In the genomic region with DNA sequence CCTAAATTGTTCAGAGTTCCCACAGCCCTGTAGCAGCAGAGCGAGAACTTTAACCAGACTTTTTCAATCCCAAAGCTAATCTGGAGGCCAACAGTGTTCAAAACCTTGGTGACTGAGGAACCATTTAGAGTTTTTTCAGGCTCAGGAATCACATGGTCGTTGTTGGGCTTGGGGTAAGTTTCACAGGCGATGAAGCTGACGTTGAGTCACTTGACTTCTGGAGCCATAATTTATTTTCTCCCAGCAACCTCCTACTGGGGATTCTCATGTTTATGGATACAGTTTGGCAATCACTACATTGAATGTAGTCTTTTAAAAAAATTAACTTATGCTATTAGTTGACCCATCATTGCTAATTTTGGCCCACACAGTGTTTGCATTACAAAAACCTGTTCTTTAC, we compare ENCODE assay signal across 25 cellular contexts. TPM values are rescaled to one million over a fixed set of nuclear protein-coding genes. Genes with fewer than 3 reads are reported as not detected.
DNase-seq lines count a peak whose midpoint lies in the region; ATAC-seq, FAIRE-seq and TF ChIP-seq lines count a peak whose summit lies in the region.
"Had no signal": no experiment of that assay in that cellular context is flagged by ENCODE, and none has a peak within 500 bp of the region (broad histone marks: within the 10 kb centered on the region; RNA-seq: fewer than 3 reads in every experiment).

No MANE protein-coding gene starts in this region.

- CTCF ChIA-PET in MCF 10A (lab: Yijun Ruan, JAX): interaction anchor here (0.5 to 1.5 kb wide), 3 partner anchors 11 to 152 kb away, joined by 3 to 4 read pairs (median 4); no protein-coding TSS in a partner anchor

- H3K4me1 ChIP-seq in breast epithelium: peaks cover 0 to 5% of the 10 kb centered on the region in 2 donors
- H3K4me1 ChIP-seq: BLaER1, Caco-2 had no signal

- peak overlapping the region; percentile 8 to 27 for H3K27ac ChIP-seq in breast epithelium
- H3K27ac ChIP-seq: 22Rv1, BLaER1, C4-2B, GM23248 had no signal

- no peaks in the 10 kb centered on the region for H3K27me3 Mint-ChIP-seq in MCF 10A (ENCODE audit: insufficient read depth, unreplicated experiment)
- peaks cover 20 to 33% of the 10 kb centered on the region in 2 donors for H3K27me3 Mint-ChIP-seq in natural killer cell (ENCODE audit: low read depth in 2 of 2)

- H3K9me3 Mint-ChIP-seq in MCF 10A (ENCODE audit: unreplicated experiment): no peaks in the 10 kb centered on the region
- no peaks in the 10 kb centered on the region for H3K9me3 Mint-ChIP-seq in natural killer cell
- H3K9me3 Mint-ChIP-seq: CD8-positive, alpha-beta T cell had no signal

- H3K4me1 Mint-ChIP-seq in MCF 10A (ENCODE audit: insufficient read depth, unreplicated experiment): no peaks in the 10 kb centered on the region
- no peaks in the 10 kb centered on the region for H3K4me1 Mint-ChIP-seq in natural killer cell
- H3K4me1 Mint-ChIP-seq: CD4-positive, CD25-positive, alpha-beta regulatory T cell had no signal

- no peak for TF ChIP-seq POLR2A in breast epithelium (IDR thresholded peaks at IDR 0.05)

- H3K27ac Mint-ChIP-seq in MCF 10A (ENCODE audit: low read depth, unreplicated experiment): no peak overlapping the region
- H3K27ac Mint-ChIP-seq in natural killer cell: no peak overlapping the region
- H3K27ac Mint-ChIP-seq: B cell; CD4-positive, CD25-positive, alpha-beta regulatory T cell; CD8-positive, alpha-beta T cell had no signal

- intact Hi-C loops in breast epithelium (cut with DNase I; ENCODE audit: low total_unique reads) (no loop called here), MCF 10A (cut with micrococcal nuclease) (loop anchor here (10.0 kb wide), 1 partner anchor 85 kb away; no protein-coding TSS in a partner anchor), natural killer cell (cut with micrococcal nuclease) (no loop called here)

- BruUV-seq in MCF 10A (replicated peaks; lab: Mats Ljungman, UMichigan): no TSS peak

- in situ Hi-C loops in astrocyte of the spinal cord (cut with HindIII; ENCODE audit: low sequenced_read_pairs): no loop called here

- H3K27me3 ChIP-seq in breast epithelium: no peaks in the 10 kb centered on the region
- H3K27me3 ChIP-seq: BLaER1 had no signal

- POLR2A ChIA-PET in MCF 10A (lab: Yijun Ruan, JAX): interaction anchor here (0.7 to 1.3 kb wide), 4 partner anchors 9 to 698 kb away, joined by 3 to 4 read pairs (median 3); no protein-coding TSS in a partner anchor

- H3K4me3 ChIP-seq in breast epithelium (no peak overlapping the region), astrocyte of the spinal cord (ENCODE audit: low read depth, low read length) (no peak overlapping the region)
- H3K4me3 ChIP-seq: BLaER1, GM23248 had no signal

- H3K4me3 Mint-ChIP-seq in MCF 10A (ENCODE audit: unreplicated experiment) (no peak overlapping the region), natural killer cell (no peak overlapping the region)
- H3K4me3 Mint-ChIP-seq: B cell; CD4-positive, CD25-positive, alpha-beta regulatory T cell; CD8-positive, alpha-beta T cell had no signal

- FAIRE-seq in urothelium cell line (lab: Jason Lieb, UNC): no peak
- FAIRE-seq in D721Med (lab: Jason Lieb, UNC): no peak
- FAIRE-seq in RCC 7860 (lab: Jason Lieb, UNC): no peak
- FAIRE-seq: A204.1, GM12891, GM18507, H1 had no signal

- H3K36me3 Mint-ChIP-seq in MCF 10A (ENCODE audit: insufficient read depth, unreplicated experiment): no peaks in the 10 kb centered on the region
- no peaks in the 10 kb centered on the region for H3K36me3 Mint-ChIP-seq in natural killer cell
- H3K36me3 Mint-ChIP-seq: CD4-positive, CD25-positive, alpha-beta regulatory T cell; CD8-positive, alpha-beta T cell had no signal

- DNase-seq in breast epithelium (ENCODE audit: low spot score in 2 of 2) (no peak), MCF 10A (ENCODE audit: unreplicated experiment) (no peak), astrocyte of the spinal cord (ENCODE audit: low read depth, low spot score) (peak; percentile 19), foreskin melanocyte (peak; percentile 38), urothelium cell line (ENCODE audit: low spot score) (no peak), D721Med (ENCODE audit: insufficient read length, low spot score) (no peak), RCC 7860 (ENCODE audit: low spot score) (no peak), natural killer cell (no peak)
- DNase-seq: Caco-2; CD4-positive, CD25-positive, alpha-beta regulatory T cell; CD8-positive, alpha-beta T cell; DMS 273 treated with DMSO at 0.1 percent for 48 hours; DMS79 treated with DMSO at 0.1 percent for 48 hours; GF-D8; GM23248; H7; HCEC 1CT had no signal

- H3K9me3 ChIP-seq in breast epithelium: no peaks in the 10 kb centered on the region
- H3K9me3 ChIP-seq: BLaER1, Caco-2 had no signal

- ATAC-seq in natural killer cell: no peak
- ATAC-seq: CD8-positive, alpha-beta T cell had no signal

- H3K36me3 ChIP-seq in breast epithelium: no peaks in the 10 kb centered on the region
- H3K36me3 ChIP-seq: BLaER1 had no signal

- TF ChIP-seq CTCF in breast epithelium (IDR thresholded peaks at IDR 0.05) (no peak), MCF 10A (IDR thresholded peaks at IDR 0.05; ENCODE audit: unreplicated experiment) (no peak), astrocyte of the spinal cord (IDR thresholded peaks at IDR 0.05; ENCODE audit: low read depth, low read length) (no peak), D721Med (IDR thresholded peaks at IDR 0.05; ENCODE audit: insufficient read depth, missing control alignments) (no peak), natural killer cell (IDR thresholded peaks at IDR 0.05) (no peak)

RNA-seq across cellular contexts. Expression of gene SSPN, which starts 34.5 kb away (rescaled TPM):
- total RNA-seq in breast epithelium: 10 to 100 TPM; 17.7 to 22.1 (median 19.7) TPM
- 0.17 and 0.21 TPM in 2 replicates for total RNA-seq in MCF 10A (2022)
- total RNA-seq in natural killer cell: under 1 TPM in 1 of 3 donors, not detected in 2; 0.95 TPM
- total RNA-seq: CD4-positive, CD25-positive, alpha-beta regulatory T cell; CD8-positive, alpha-beta T cell had no signal

Comparison
In these comparisons a context has a peak if more than half of its experiments do, and no peak if none do; other contexts are left out.
1. RNA of gene SSPN, which starts 34.5 kb away (total RNA-seq): 17.7 to 22.1 TPM in breast epithelium; 0.95 TPM in natural killer cell and 0.17 to 0.21 TPM in MCF 10A; every median in the first group is over 4 times any median in the second.
2. DNase-seq: peak in astrocyte of the spinal cord (single experiment) and foreskin melanocyte (single experiment); none in breast epithelium (0 of 2), MCF 10A (single experiment), urothelium cell line (single experiment), D721Med (single experiment), RCC 7860 (single experiment) and natural killer cell (single experiment).